In genomic region chr3:25429960-25430941, GRCh38 we compare ENCODE assay signal across 12 cellular contexts. TPM values are rescaled to one million over a fixed set of nuclear protein-coding genes. Genes with fewer than 3 reads are reported as not detected.
DNase-seq lines count a peak whose midpoint lies in the region; ATAC-seq and TF ChIP-seq lines count a peak whose summit lies in the region.
"Had no signal": no experiment of that assay in that cellular context is flagged by ENCODE, and none has a peak within 500 bp of the region (broad histone marks: within the 10 kb centered on the region; RNA-seq: fewer than 3 reads in every experiment).

No MANE protein-coding gene starts in this region.

- TF ChIP-seq POLR2A in spleen (IDR thresholded peaks at IDR 0.05), result no peak

- H3K9ac ChIP-seq in HUES6 (ENCODE audit: low read length), result no peak overlapping the region

- H3K27me3 ChIP-seq in HUES6 (ENCODE audit: control insufficient read depth, insufficient read depth, low read length) (peaks cover 8% of the 10 kb centered on the region), lower lobe of right lung (ENCODE audit: low read depth) (peaks cover 5% of the 10 kb centered on the region), spleen (replicated peaks in 1 of 7) (peaks cover 0 to 58% (median 3%) of the 10 kb centered on the region in 7 donors)

- TF ChIP-seq CTCF in lower lobe of right lung (IDR thresholded peaks at IDR 0.05), result no peak
- TF ChIP-seq CTCF in spleen (IDR thresholded peaks at IDR 0.05 in 8 of 11, conservative IDR thresholded peaks at IDR 0.05 in 3 of 11), result no peak

- ATAC-seq in lower lobe of right lung (no peak), HG03378 (IDR thresholded peaks at IDR 0.05; ENCODE audit: unreplicated experiment) (no peak), HG03280 (IDR thresholded peaks at IDR 0.05; ENCODE audit: unreplicated experiment) (no peak)
- ATAC-seq: activated T-helper 17 cell treated with anti-CD3 and anti-CD28 coated beads, Interleukin-2, amount 50 U/mL, for 72 hours had no signal

- H3K27ac ChIP-seq in HUES6 (ENCODE audit: low read depth, low read length) (no peak overlapping the region), caudate nucleus (ENCODE audit: low read depth, low read length) (peak overlapping the region; percentile 41), lower lobe of right lung (peak overlapping the region; percentile 85), spleen (peak overlapping the region; percentile 27 to 83 (median 74))

- WGBS in spleen, 5 donors, result 68 to 74% (median 70%) methylated on average over 8 of the region's 8 CpGs

- H3K9me3 ChIP-seq in HUES6 (ENCODE audit: control insufficient read depth, insufficient read depth, low read depth, low read length) (no peaks in the 10 kb centered on the region), lower lobe of right lung (no peaks in the 10 kb centered on the region), spleen (no peaks in the 10 kb centered on the region)

- H3K36me3 ChIP-seq in HUES6 (ENCODE audit: control insufficient read depth, insufficient read depth, low read length) (no peaks in the 10 kb centered on the region), lower lobe of right lung (no peaks in the 10 kb centered on the region), spleen (no peaks in the 10 kb centered on the region)

- intact Hi-C loops in lower lobe of right lung (cut with DNase I), result no loop called here
- intact Hi-C loops in spleen (cut with DNase I; ENCODE audit: low total_unique reads), result no loop called here

- H3K4me3 ChIP-seq in HUES6 (ENCODE audit: low read depth, low read length), result peak overlapping the region; percentile 73; the same call in 1 of the 2 replicates
- peak overlapping the region; percentile 60 for H3K4me3 ChIP-seq in lower lobe of right lung
- peak overlapping the region in 7 of 8 donors; percentile 12 to 67 (median 45) for H3K4me3 ChIP-seq in spleen

- H3K4me1 ChIP-seq in HUES6 (ENCODE audit: control insufficient read depth, insufficient read depth, low read length) (peaks cover 46% of the 10 kb centered on the region), lower lobe of right lung (peaks cover 9% of the 10 kb centered on the region), spleen (peaks cover 0 to 25% (median 6%) of the 10 kb centered on the region in 6 donors)

- DNase-seq in caudate nucleus (lab: John Stamatoyannopoulos, UW) (no peak), lower lobe of right lung (no peak), spleen (no peak), DMS79 treated with DMSO at 0.1 percent for 48 hours (lab: John Stamatoyannopoulos, UW) (no peak)
- no peak for DNase-seq in NK-92 treated with Interleukin-12 subunit alpha and Interleukin-12 subunit beta, amount 100 ng/mL, for 24 hours (lab: John Stamatoyannopoulos, UW)
- DNase-seq: dermis blood vessel endothelial cell, immature natural killer cell, NCI-H1048 had no signal

RNA-seq across cellular contexts. Expression of gene RARB, which starts 2.2 kb away (rescaled TPM):
- 5.6 TPM for total RNA-seq in lower lobe of right lung
- 10 to 100 TPM in 2 of 7 donors, 1 to 10 TPM in 5; 6.4 to 13.0 (median 9.4) TPM for total RNA-seq in spleen
- polyA plus RNA-seq in spleen, result 1 to 10 TPM; 1.5 to 2.3 (median 1.9) TPM
- total RNA-seq: activated T-helper 17 cell treated with anti-CD3 and anti-CD28 coated beads, Interleukin-2, amount 50 U/mL, for 72 hours had no signal
